Comparison of ENCODE assay signal across 1 cellular context in genomic region chr17:78873519-78874340, GRCh38.
TF ChIP-seq lines count a peak whose summit lies in the region.

No MANE protein-coding gene starts in this region.

TF ChIP-seq in HEK293, 187 proteins besides CTCF, POLR2A, EP300 and RAD21 (continued from another document and continues in another):
- peak; percentile 81 for TF ChIP-seq PRDM10 (tag by site-specific recombination; IDR thresholded peaks at IDR 0.05)
- TF ChIP-seq TSHZ1 (tag by site-specific recombination; IDR thresholded peaks at IDR 0.05; ENCODE audit: borderline replicate concordance), result peak; percentile 77
- TF ChIP-seq GLIS2 (tag by site-specific recombination; IDR thresholded peaks at IDR 0.05), result peak; percentile 85
- peak; percentile 59 for TF ChIP-seq ZNF335 (tag by site-specific recombination; conservative IDR thresholded peaks at IDR 0.05)
- 0 out of 2 replicates have a peak, but pooled peaks have one; percentile 40 for TF ChIP-seq ZNF692 (tag by site-specific recombination; IDR thresholded peaks at IDR 0.05)
- peak; percentile 97 for TF ChIP-seq SCRT1 (tag by site-specific recombination; IDR thresholded peaks at IDR 0.05; ENCODE audit: borderline replicate concordance)
- peak; percentile 90 for TF ChIP-seq IKZF3 (tag by site-specific recombination; IDR thresholded peaks at IDR 0.05)
- TF ChIP-seq ZBTB20 (tag by site-specific recombination; IDR thresholded peaks at IDR 0.05), result peak; percentile 16; the same call in 1 of the 2 replicates
- TF ChIP-seq ZNF639 (tag by site-specific recombination; IDR thresholded peaks at IDR 0.05), result peak; percentile 70; the same call in 1 of the 2 replicates
- peak; percentile 51 for TF ChIP-seq ZFP37 (tag by site-specific recombination; IDR thresholded peaks at IDR 0.05)
- TF ChIP-seq ZNF792 (tag by site-specific recombination; IDR thresholded peaks at IDR 0.05), result no peak
- TF ChIP-seq KLF17 (tag by site-specific recombination; IDR thresholded peaks at IDR 0.05), result peak; percentile 62; the same call in 1 of the 2 replicates
- TF ChIP-seq ZNF843 (tag by site-specific recombination; IDR thresholded peaks at IDR 0.05), result peak; percentile 80; the same call in 1 of the 2 replicates
- TF ChIP-seq ZBTB48 (tag by site-specific recombination; IDR thresholded peaks at IDR 0.05), result peak; percentile 77
- TF ChIP-seq BCL11A (tag by site-specific recombination; IDR thresholded peaks at IDR 0.05; ENCODE audit: low read depth), result peak; percentile 85
- TF ChIP-seq ZNF366 (tag by site-specific recombination; conservative IDR thresholded peaks at IDR 0.05), result peak; percentile 76
- TF ChIP-seq ZSCAN18 (tag by site-specific recombination; IDR thresholded peaks at IDR 0.05), result no peak
- TF ChIP-seq ZFP69B (tag by site-specific recombination; IDR thresholded peaks at IDR 0.05), result peak; percentile 72; the same call in 1 of the 2 replicates
- TF ChIP-seq ZBTB44 (tag by site-specific recombination; IDR thresholded peaks at IDR 0.05), result peak; percentile 74; the same call in 1 of the 2 replicates
- no peak for TF ChIP-seq ZNF654 (tag by site-specific recombination; IDR thresholded peaks at IDR 0.05; ENCODE audit: low read depth)
- peak; percentile 55 for TF ChIP-seq FEZF1 (tag by site-specific recombination; IDR thresholded peaks at IDR 0.05)
- TF ChIP-seq ZBTB17 (tag by site-specific recombination; IDR thresholded peaks at IDR 0.05), result peak; percentile 75
- TF ChIP-seq ZNF2 (tag by site-specific recombination; IDR thresholded peaks at IDR 0.05), result 0 out of 2 replicates have a peak, but pooled peaks have one; percentile 28
- peak; percentile 74 for TF ChIP-seq PATZ1 (tag by site-specific recombination; IDR thresholded peaks at IDR 0.05)
- no peak for TF ChIP-seq ZNF571 (tag by site-specific recombination; IDR thresholded peaks at IDR 0.05)
- no peak for TF ChIP-seq ZBTB49 (tag by site-specific recombination; IDR thresholded peaks at IDR 0.05; ENCODE audit: low read depth)
- TF ChIP-seq ZBTB21 (tag by site-specific recombination; IDR thresholded peaks at IDR 0.05), result peak; percentile 76; the same call in 1 of the 2 replicates
- no peak for TF ChIP-seq REPIN1 (tag by site-specific recombination; IDR thresholded peaks at IDR 0.05; ENCODE audit: low read depth)
- TF ChIP-seq ATF2 (tag by site-specific recombination; IDR thresholded peaks at IDR 0.05; ENCODE audit: low read depth), result peak; percentile 93
- peak; percentile 90 for TF ChIP-seq ZIC2 (tag by site-specific recombination; IDR thresholded peaks at IDR 0.05)
- TF ChIP-seq KLF16 (tag by site-specific recombination; IDR thresholded peaks at IDR 0.05), result peak; percentile 57; the same call in 1 of the 2 replicates
- peak; percentile 98 for TF ChIP-seq GLIS1 (tag by site-specific recombination; IDR thresholded peaks at IDR 0.05)
- peak; percentile 31 for TF ChIP-seq ZFHX2 (tag by site-specific recombination; conservative IDR thresholded peaks at IDR 0.05)
